In genomic region chr7:152859781-152860191, GRCh38 we compare ENCODE assay signal across 9 cellular contexts.
DNase-seq lines count a peak whose midpoint lies in the region; ATAC-seq and TF ChIP-seq lines count a peak whose summit lies in the region.
"Had no signal": no experiment of that assay in that cellular context is flagged by ENCODE, and none has a peak within 500 bp of the region (broad histone marks: within the 10 kb centered on the region; RNA-seq: fewer than 3 reads in every experiment).

No MANE protein-coding gene starts in this region.

- peak; percentile 21 for DNase-seq in activated naive CD4-positive, alpha-beta T cell treated with anti-CD3 and anti-CD28 coated beads for 36 hours
- DNase-seq in activated naive CD4-positive, alpha-beta T cell treated with anti-CD3 and anti-CD28 coated beads, Interleukin-2, amount 10 ng/mL, durations not matched to agents 7 days and 5 days, result no peak
- DNase-seq in brain microvascular endothelial cell (no peak), GM20000 (ENCODE audit: low spot score) (no peak), COR-L47 (lab: John Stamatoyannopoulos, UW) (no peak)
- DNase-seq: pancreas had no signal

- no peaks in the 10 kb centered on the region for H3K27me3 ChIP-seq in brain microvascular endothelial cell (replicated peaks)
- H3K27me3 ChIP-seq: pancreas had no signal

- in situ Hi-C loops in brain microvascular endothelial cell (cut with HindIII; ENCODE audit: low pct_ligation_motif_present, low sequenced_read_pairs), result no loop called here

- no peak overlapping the region for H3K27ac ChIP-seq in brain microvascular endothelial cell
- H3K27ac ChIP-seq: pancreas had no signal

- intact Hi-C loops in activated naive CD4-positive, alpha-beta T cell treated with anti-CD3 and anti-CD28 coated beads for 36 hours (cut with micrococcal nuclease), result no loop called here

- H3K9me3 Mint-ChIP-seq in activated naive CD4-positive, alpha-beta T cell treated with anti-CD3 and anti-CD28 coated beads for 36 hours, result no peaks in the 10 kb centered on the region
- H3K9me3 Mint-ChIP-seq in activated naive CD4-positive, alpha-beta T cell treated with anti-CD3 and anti-CD28 coated beads, Interleukin-2, amount 10 ng/mL, durations not matched to agents 7 days and 5 days, result no peaks in the 10 kb centered on the region
- H3K9me3 Mint-ChIP-seq in stimulated activated memory B cell treated with anti-CD40 and anti-IgM and Interleukin-4, amounts not matched to agents 10 μg/mL and 1 μg/mL and 100 μg/mL, for 72 hours, result no peaks in the 10 kb centered on the region

- TF ChIP-seq CTCF in brain microvascular endothelial cell (IDR thresholded peaks at IDR 0.05; ENCODE audit: low read depth, low read length, missing control alignments) (peak; percentile 58), GM20000 (IDR thresholded peaks at IDR 0.05; ENCODE audit: extremely low read depth, missing control alignments) (no peak)

- H3K36me3 ChIP-seq in brain microvascular endothelial cell (replicated peaks), result no peaks in the 10 kb centered on the region
- H3K36me3 ChIP-seq: pancreas had no signal

- peaks cover 2% of the 10 kb centered on the region for H3K4me1 Mint-ChIP-seq in activated naive CD4-positive, alpha-beta T cell treated with anti-CD3 and anti-CD28 coated beads for 36 hours (ENCODE audit: low read depth)
- no peaks in the 10 kb centered on the region for H3K4me1 Mint-ChIP-seq in activated naive CD4-positive, alpha-beta T cell treated with anti-CD3 and anti-CD28 coated beads, Interleukin-2, amount 10 ng/mL, durations not matched to agents 7 days and 5 days
- H3K4me1 Mint-ChIP-seq in stimulated activated memory B cell treated with anti-CD40 and anti-IgM and Interleukin-4, amounts not matched to agents 10 μg/mL and 1 μg/mL and 100 μg/mL, for 72 hours, result no peaks in the 10 kb centered on the region

- no peak overlapping the region for H3K4me3 ChIP-seq in brain microvascular endothelial cell (ENCODE audit: low read depth, low read length)
- H3K4me3 ChIP-seq: pancreas had no signal

- ATAC-seq in HG03520 (IDR thresholded peaks at IDR 0.05; ENCODE audit: unreplicated experiment), result peak; percentile 44
- peak; percentile 20 for ATAC-seq in stimulated activated memory B cell treated with anti-CD40 and anti-IgM and Interleukin-4, amounts not matched to agents 10 μg/mL and 1 μg/mL and 100 μg/mL, for 72 hours
- ATAC-seq in HG02798 (IDR thresholded peaks at IDR 0.05; ENCODE audit: poor library complexity, unreplicated experiment), result no peak
- ATAC-seq: pancreas had no signal

- H3K36me3 Mint-ChIP-seq in activated naive CD4-positive, alpha-beta T cell treated with anti-CD3 and anti-CD28 coated beads for 36 hours (ENCODE audit: low read depth), result peaks cover 12% of the 10 kb centered on the region
- no peaks in the 10 kb centered on the region for H3K36me3 Mint-ChIP-seq in activated naive CD4-positive, alpha-beta T cell treated with anti-CD3 and anti-CD28 coated beads, Interleukin-2, amount 10 ng/mL, durations not matched to agents 7 days and 5 days
- peaks cover 47% of the 10 kb centered on the region for H3K36me3 Mint-ChIP-seq in stimulated activated memory B cell treated with anti-CD40 and anti-IgM and Interleukin-4, amounts not matched to agents 10 μg/mL and 1 μg/mL and 100 μg/mL, for 72 hours

- no peaks in the 10 kb centered on the region for H3K27me3 Mint-ChIP-seq in activated naive CD4-positive, alpha-beta T cell treated with anti-CD3 and anti-CD28 coated beads for 36 hours (ENCODE audit: low read depth)
- no peaks in the 10 kb centered on the region for H3K27me3 Mint-ChIP-seq in activated naive CD4-positive, alpha-beta T cell treated with anti-CD3 and anti-CD28 coated beads, Interleukin-2, amount 10 ng/mL, durations not matched to agents 7 days and 5 days
- H3K27me3 Mint-ChIP-seq in stimulated activated memory B cell treated with anti-CD40 and anti-IgM and Interleukin-4, amounts not matched to agents 10 μg/mL and 1 μg/mL and 100 μg/mL, for 72 hours, result no peaks in the 10 kb centered on the region

- H3K4me3 Mint-ChIP-seq in activated naive CD4-positive, alpha-beta T cell treated with anti-CD3 and anti-CD28 coated beads for 36 hours, result no peak overlapping the region
- H3K4me3 Mint-ChIP-seq in activated naive CD4-positive, alpha-beta T cell treated with anti-CD3 and anti-CD28 coated beads, Interleukin-2, amount 10 ng/mL, durations not matched to agents 7 days and 5 days, result no peak overlapping the region
- H3K4me3 Mint-ChIP-seq in stimulated activated memory B cell treated with anti-CD40 and anti-IgM and Interleukin-4, amounts not matched to agents 10 μg/mL and 1 μg/mL and 100 μg/mL, for 72 hours, result no peak overlapping the region

- CTCF ChIA-PET in activated naive CD4-positive, alpha-beta T cell treated with anti-CD3 and anti-CD28 coated beads for 36 hours (lab: Charles Lee), result interaction anchor here (1.1 to 1.2 kb wide), 2 partner anchors 12 to 35 kb away, joined by 3 read pairs; no protein-coding TSS in a partner anchor
- CTCF ChIA-PET in activated naive CD4-positive, alpha-beta T cell treated with anti-CD3 and anti-CD28 coated beads, Interleukin-2, amount 10 ng/mL, durations not matched to agents 7 days and 5 days (lab: Charles Lee), result no interaction called here

- H3K27ac Mint-ChIP-seq in activated naive CD4-positive, alpha-beta T cell treated with anti-CD3 and anti-CD28 coated beads for 36 hours, result no peak overlapping the region
- H3K27ac Mint-ChIP-seq in activated naive CD4-positive, alpha-beta T cell treated with anti-CD3 and anti-CD28 coated beads, Interleukin-2, amount 10 ng/mL, durations not matched to agents 7 days and 5 days, result no peak overlapping the region
- no peak overlapping the region for H3K27ac Mint-ChIP-seq in stimulated activated memory B cell treated with anti-CD40 and anti-IgM and Interleukin-4, amounts not matched to agents 10 μg/mL and 1 μg/mL and 100 μg/mL, for 72 hours
